ENCODE assay signal across 7 cellular contexts in the genomic region with DNA sequence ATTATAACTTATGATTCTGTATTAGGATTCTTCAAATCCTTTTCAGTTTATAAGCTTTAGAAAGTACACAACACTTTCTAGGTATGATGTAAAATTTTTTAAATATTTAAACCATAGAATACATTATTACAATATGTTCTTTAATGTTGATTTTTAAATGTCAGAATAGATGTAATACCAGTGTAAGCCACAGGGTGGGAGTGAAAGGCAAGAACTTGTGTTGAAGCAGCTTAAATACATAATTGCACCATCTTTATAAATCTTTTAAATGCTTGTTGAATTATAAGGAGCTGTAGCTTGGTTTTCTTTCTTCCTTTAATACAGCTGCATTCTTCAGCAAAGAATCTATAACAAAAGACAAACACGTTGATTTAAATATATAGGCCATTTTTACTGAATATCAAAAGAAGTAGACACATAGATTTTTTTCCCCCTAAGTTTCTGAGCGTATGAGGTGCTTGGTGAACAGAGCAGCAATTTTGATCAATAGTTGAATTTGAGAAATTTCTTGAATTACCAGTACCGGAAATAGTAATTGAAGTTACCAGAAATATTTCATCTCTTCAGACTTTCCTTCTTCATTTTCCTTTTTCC.
DNase-seq lines count a peak whose midpoint lies in the region; ATAC-seq, FAIRE-seq and TF ChIP-seq lines count a peak whose summit lies in the region.

No MANE protein-coding gene starts in this region.

- H3K27me3 ChIP-seq in MM.1S (replicated peaks; ENCODE audit: insufficient read depth, low read length) (no peaks in the 10 kb centered on the region), adrenal gland (no peaks in the 10 kb centered on the region), keratinocyte (ENCODE audit: control insufficient read depth, extremely low read depth, insufficient read depth, low read length) (no peaks in the 10 kb centered on the region), aorta (ENCODE audit: control insufficient read depth in 1 of 2, insufficient read depth in 2 of 2, low read length in 1 of 2) (no peaks in the 10 kb centered on the region)
- no peaks in the 10 kb centered on the region for H3K27me3 ChIP-seq in effector memory CD4-positive, alpha-beta T cell (replicated peaks; ENCODE audit: control insufficient read depth, insufficient read depth, low read length, poor library complexity, severe bottlenecking)

- TF ChIP-seq POLR2A in adrenal gland (IDR thresholded peaks at IDR 0.05), result no peak

- DNase-seq in DMS79 treated with DMSO at 0.1 percent for 48 hours (lab: John Stamatoyannopoulos, UW) (peak; percentile 62), MM.1S (peak; percentile 52), adrenal gland (peak in 1 of 7 donors; percentile 12), keratinocyte (ENCODE audit: low read depth, low spot score) (no peak), aorta (no peak)
- DNase-seq in effector memory CD4-positive, alpha-beta T cell, result no peak

- dilution Hi-C loops in keratinocyte (cut with MboI; ENCODE audit: extremely low pct_ligation_motif_present, low sequenced_read_pairs), result no loop called here

- H3K4me3 ChIP-seq in MM.1S (ENCODE audit: low read length) (no peak overlapping the region), adrenal gland (no peak overlapping the region), keratinocyte (ENCODE audit: control insufficient read depth in 2 of 3, extremely low read depth in 1 of 3, insufficient read depth in 2 of 3, low read depth in 1 of 3, low read length in 3 of 3) (no peak overlapping the region), aorta (ENCODE audit: low read length in 2 of 2) (no peak overlapping the region)
- no peak overlapping the region for H3K4me3 ChIP-seq in effector memory CD4-positive, alpha-beta T cell (ENCODE audit: insufficient read depth, low read depth, low read length, poor library complexity, severe bottlenecking)

- no peaks in the 10 kb centered on the region for H3K9me1 ChIP-seq in keratinocyte (ENCODE audit: control insufficient read depth, extremely low read depth, insufficient read depth, low read length)

- H3K36me3 ChIP-seq in MM.1S (replicated peaks; ENCODE audit: insufficient read depth, low read length) (no peaks in the 10 kb centered on the region), adrenal gland (replicated peaks in 1 of 2) (peaks cover 0 to 11% of the 10 kb centered on the region in 2 donors), keratinocyte (ENCODE audit: control insufficient read depth in 2 of 2, extremely low read depth in 1 of 2, insufficient read depth in 2 of 2, low read length in 2 of 2) (peaks cover 0 to 7% of the 10 kb centered on the region in 2 experiments), aorta (ENCODE audit: control insufficient read depth in 1 of 2, insufficient read depth in 2 of 2, low read length in 1 of 2) (no peaks in the 10 kb centered on the region)
- H3K36me3 ChIP-seq in effector memory CD4-positive, alpha-beta T cell (ENCODE audit: control insufficient read depth, insufficient read depth, low read length), result peaks cover 23% of the 10 kb centered on the region

- H3K9me3 ChIP-seq in MM.1S (replicated peaks; ENCODE audit: insufficient read depth, low read length) (no peaks in the 10 kb centered on the region), adrenal gland (replicated peaks in 1 of 3) (no peaks in the 10 kb centered on the region), keratinocyte (ENCODE audit: control insufficient read depth, low read depth, low read length) (no peaks in the 10 kb centered on the region), aorta (ENCODE audit: control insufficient read depth, low read length) (no peaks in the 10 kb centered on the region)
- no peaks in the 10 kb centered on the region for H3K9me3 ChIP-seq in effector memory CD4-positive, alpha-beta T cell (ENCODE audit: control insufficient read depth, low read length)

- H3K4me2 ChIP-seq in MM.1S (ENCODE audit: low read depth, low read length), result no peak overlapping the region
- no peak overlapping the region for H3K4me2 ChIP-seq in keratinocyte (ENCODE audit: control insufficient read depth, extremely low read depth, insufficient read depth, low read depth, low read length)

- H4K20me1 ChIP-seq in MM.1S (ENCODE audit: insufficient read depth, low read length), result no peaks in the 10 kb centered on the region
- H4K20me1 ChIP-seq in keratinocyte (ENCODE audit: control insufficient read depth, extremely low read depth, insufficient read depth, low read length), result no peaks in the 10 kb centered on the region

- no peak overlapping the region for H3K9ac ChIP-seq in MM.1S (ENCODE audit: low read length)
- no peak overlapping the region for H3K9ac ChIP-seq in keratinocyte (ENCODE audit: control insufficient read depth, extremely low read depth, insufficient read depth, low read length)

- H3K9me2 ChIP-seq in MM.1S (replicated peaks; ENCODE audit: insufficient read depth, low read length), result no peaks in the 10 kb centered on the region

- H3K4me1 ChIP-seq in MM.1S (ENCODE audit: low read length) (no peaks in the 10 kb centered on the region), adrenal gland (replicated peaks in 1 of 2) (no peaks in the 10 kb centered on the region), keratinocyte (ENCODE audit: control insufficient read depth, extremely low read depth, insufficient read depth, low read length) (no peaks in the 10 kb centered on the region), aorta (ENCODE audit: control insufficient read depth in 1 of 2, insufficient read depth in 2 of 2, low read length in 2 of 2) (no peaks in the 10 kb centered on the region)
- no peaks in the 10 kb centered on the region for H3K4me1 ChIP-seq in effector memory CD4-positive, alpha-beta T cell (ENCODE audit: control insufficient read depth, insufficient read depth, low read length, poor library complexity, severe bottlenecking)

- peak; percentile 63 for TF ChIP-seq CTCF in MM.1S (IDR thresholded peaks at IDR 0.05; ENCODE audit: low read length)
- TF ChIP-seq CTCF in adrenal gland (IDR thresholded peaks at IDR 0.05), result peak; percentile 55 to 77 (median 67)
- peak in 2 of 3 experiments; percentile 16 to 30 for TF ChIP-seq CTCF in keratinocyte (optimal IDR thresholded peaks at IDR 0.05 in 1 of 3, IDR thresholded peaks at IDR 0.05 in 1 of 3, conservative IDR thresholded peaks at IDR 0.05 in 1 of 3; ENCODE audit: extremely low read depth in 1 of 3, insufficient read depth in 2 of 3, low read length in 3 of 3)

- H3K79me2 ChIP-seq in MM.1S (ENCODE audit: low read length) (no peaks in the 10 kb centered on the region), keratinocyte (ENCODE audit: control insufficient read depth, insufficient read depth, low read length) (no peaks in the 10 kb centered on the region)

- no peaks in the 10 kb centered on the region; the same call in 1 of the 2 replicates for H3F3A ChIP-seq in MM.1S (ENCODE audit: insufficient read depth, low read length)

- ATAC-seq in GM19455 (IDR thresholded peaks at IDR 0.05; ENCODE audit: unreplicated experiment) (peak; percentile 78), aorta (ENCODE audit: low FRiP score) (peak; percentile 59)

- 62 to 70% (median 66%) methylated on average over 3 of the region's 3 CpGs for WGBS in adrenal gland, 4 donors
- 62 to 66% methylated on average over 3 of the region's 3 CpGs for WGBS in aorta, 2 donors

- H2AFZ ChIP-seq in MM.1S (ENCODE audit: low read length), result no peak overlapping the region
- H2AFZ ChIP-seq in keratinocyte (ENCODE audit: control insufficient read depth, low read length), result no peak overlapping the region

- intact Hi-C loops in adrenal gland (cut with DNase I), result no loop called here
- intact Hi-C loops in aorta (cut with DNase I), result no loop called here

- H3K27ac ChIP-seq in MM.1S (ENCODE audit: low read length) (no peak overlapping the region), adrenal gland (no peak overlapping the region), keratinocyte (ENCODE audit: control insufficient read depth, insufficient read depth, low read length) (no peak overlapping the region), aorta (ENCODE audit: low read depth in 1 of 2, low read length in 2 of 2) (no peak overlapping the region)
- no peak overlapping the region for H3K27ac ChIP-seq in effector memory CD4-positive, alpha-beta T cell (ENCODE audit: insufficient read depth, low read length, poor library complexity, severe bottlenecking)

- no peak for FAIRE-seq in keratinocyte (lab: Jason Lieb, UNC)

Comparison
In these comparisons a context has a peak if more than half of its experiments do, and no peak if none do; other contexts are left out.
1. DNase-seq: peak in DMS79 treated with DMSO at 0.1 percent for 48 hours (single experiment) and MM.1S (single experiment); none in keratinocyte (single experiment), aorta (0 of 2) and effector memory CD4-positive, alpha-beta T cell (0 of 3).
2. Peak in every context shown above with its lines, with median percentiles within 50 percentile points of each other: CTCF ChIP-seq.